Comparison of ENCODE assay signal across 8 cellular contexts in the genomic region with DNA sequence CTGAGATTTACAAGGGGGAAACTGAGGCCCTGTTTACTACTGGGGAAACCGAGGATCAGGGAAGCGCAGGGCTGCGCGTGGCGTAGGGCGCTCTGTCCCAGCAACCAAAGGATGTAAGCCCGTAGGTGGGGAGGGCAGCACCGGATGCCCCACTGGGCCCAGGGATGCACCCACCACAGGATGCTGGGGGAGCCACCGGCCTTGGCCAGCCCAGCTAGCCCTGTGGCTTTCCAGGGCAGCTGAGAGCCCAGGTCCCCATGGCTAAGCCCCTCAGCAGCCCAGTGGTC. TPM values are rescaled to one million over a fixed set of nuclear protein-coding genes. Genes with fewer than 3 reads are reported as not detected.
A peak's percentile ranks its signal among the peaks of the same experiment; 100 is the strongest.
DNase-seq lines count a peak whose midpoint lies in the region; ATAC-seq and TF ChIP-seq lines count a peak whose summit lies in the region.

No MANE protein-coding gene starts in this region.

- peaks cover 18 to 26% (median 21%) of the 10 kb centered on the region in 3 donors for H3K4me1 ChIP-seq in skeletal muscle tissue (ENCODE audit: control insufficient read depth in 3 of 3, insufficient read depth in 3 of 3, low read length in 3 of 3)

- no peaks in the 10 kb centered on the region for H3K27me3 ChIP-seq in skeletal muscle tissue (ENCODE audit: control insufficient read depth in 3 of 3, insufficient read depth in 3 of 3, low read length in 3 of 3)

- ATAC-seq in GM19025 (IDR thresholded peaks at IDR 0.05; ENCODE audit: low read depth, unreplicated experiment) = peak; percentile 26

- no peak overlapping the region for H3K27ac ChIP-seq in SK-N-MC
- peak overlapping the region; percentile 82 for H3K27ac ChIP-seq in skeletal muscle tissue (ENCODE audit: low read depth, low read length)

- no peak for DNase-seq in SK-N-MC (ENCODE audit: low read depth, low spot score)
- no peak for DNase-seq in fibroblast of villous mesenchyme (ENCODE audit: low read depth)
- no peak for DNase-seq in kidney tubule cell (ENCODE audit: low spot score)
- no peak for DNase-seq in stimulated activated CD4-positive, alpha-beta T cell treated with anti-CD3 and anti-CD28 coated beads, Interleukin-4, amount 100 ng/mL, for 24 hours
- no peak for DNase-seq in GDM1 (lab: John Stamatoyannopoulos, UW)
- no peak for DNase-seq in NOMO-1 treated with dmso at 0.1 percent for 144 hours (lab: John Stamatoyannopoulos, UW; ENCODE audit: unreplicated experiment)

- peak overlapping the region; percentile 63 for H3K9ac ChIP-seq in SK-N-MC (ENCODE audit: insufficient read length)
- H3K9ac ChIP-seq in skeletal muscle tissue (ENCODE audit: low read depth in 1 of 3, low read length in 3 of 3) = peak overlapping the region; percentile 92 to 99 (median 93)

- no peaks in the 10 kb centered on the region for H3K9me3 ChIP-seq in SK-N-MC (ENCODE audit: low read depth, low read length)
- H3K9me3 ChIP-seq in skeletal muscle tissue (ENCODE audit: control insufficient read depth in 3 of 3, low read length in 3 of 3) = no peaks in the 10 kb centered on the region

- H3K36me3 ChIP-seq in SK-N-MC (ENCODE audit: insufficient read depth, low read length) (peaks cover 36% of the 10 kb centered on the region), skeletal muscle tissue (ENCODE audit: control insufficient read depth in 3 of 3, insufficient read depth in 3 of 3, low read length in 3 of 3) (peaks cover 21 to 28% (median 27%) of the 10 kb centered on the region in 3 donors)

- H3K4me3 ChIP-seq in SK-N-MC (peak overlapping the region; percentile 82), fibroblast of villous mesenchyme (ENCODE audit: low read depth, low read length) (peak overlapping the region; percentile 24), skeletal muscle tissue (ENCODE audit: low read length in 3 of 3) (peak overlapping the region; percentile 70 to 91 (median 79))

- no peak for TF ChIP-seq CTCF in fibroblast of villous mesenchyme (IDR thresholded peaks at IDR 0.05; ENCODE audit: insufficient read depth, low read depth, low read length)

RNA-seq across cellular contexts. Expression of gene RPN1, which starts 33.4 kb away (rescaled TPM):
- total RNA-seq in fibroblast of villous mesenchyme = 491 and 661 TPM in 2 replicates
- 159 TPM for total RNA-seq in skeletal muscle tissue

Comparison
In these comparisons a context has a peak if more than half of its experiments do, and no peak if none do; other contexts are left out.
1. H3K4me3 ChIP-seq: peak in every context shown above with its lines; median percentile 82 in SK-N-MC; 79 in skeletal muscle tissue; 24 in fibroblast of villous mesenchyme.